Comparison of ENCODE assay signal across 1 cellular context in genomic region chr11:73184953-73185671, GRCh38.
TF ChIP-seq lines count a peak whose summit lies in the region.

No MANE protein-coding gene starts in this region.

TF ChIP-seq in GM12878, 131 proteins besides CTCF, POLR2A, EP300 and RAD21 (continued from another document):
- TF ChIP-seq, protein P1, sequence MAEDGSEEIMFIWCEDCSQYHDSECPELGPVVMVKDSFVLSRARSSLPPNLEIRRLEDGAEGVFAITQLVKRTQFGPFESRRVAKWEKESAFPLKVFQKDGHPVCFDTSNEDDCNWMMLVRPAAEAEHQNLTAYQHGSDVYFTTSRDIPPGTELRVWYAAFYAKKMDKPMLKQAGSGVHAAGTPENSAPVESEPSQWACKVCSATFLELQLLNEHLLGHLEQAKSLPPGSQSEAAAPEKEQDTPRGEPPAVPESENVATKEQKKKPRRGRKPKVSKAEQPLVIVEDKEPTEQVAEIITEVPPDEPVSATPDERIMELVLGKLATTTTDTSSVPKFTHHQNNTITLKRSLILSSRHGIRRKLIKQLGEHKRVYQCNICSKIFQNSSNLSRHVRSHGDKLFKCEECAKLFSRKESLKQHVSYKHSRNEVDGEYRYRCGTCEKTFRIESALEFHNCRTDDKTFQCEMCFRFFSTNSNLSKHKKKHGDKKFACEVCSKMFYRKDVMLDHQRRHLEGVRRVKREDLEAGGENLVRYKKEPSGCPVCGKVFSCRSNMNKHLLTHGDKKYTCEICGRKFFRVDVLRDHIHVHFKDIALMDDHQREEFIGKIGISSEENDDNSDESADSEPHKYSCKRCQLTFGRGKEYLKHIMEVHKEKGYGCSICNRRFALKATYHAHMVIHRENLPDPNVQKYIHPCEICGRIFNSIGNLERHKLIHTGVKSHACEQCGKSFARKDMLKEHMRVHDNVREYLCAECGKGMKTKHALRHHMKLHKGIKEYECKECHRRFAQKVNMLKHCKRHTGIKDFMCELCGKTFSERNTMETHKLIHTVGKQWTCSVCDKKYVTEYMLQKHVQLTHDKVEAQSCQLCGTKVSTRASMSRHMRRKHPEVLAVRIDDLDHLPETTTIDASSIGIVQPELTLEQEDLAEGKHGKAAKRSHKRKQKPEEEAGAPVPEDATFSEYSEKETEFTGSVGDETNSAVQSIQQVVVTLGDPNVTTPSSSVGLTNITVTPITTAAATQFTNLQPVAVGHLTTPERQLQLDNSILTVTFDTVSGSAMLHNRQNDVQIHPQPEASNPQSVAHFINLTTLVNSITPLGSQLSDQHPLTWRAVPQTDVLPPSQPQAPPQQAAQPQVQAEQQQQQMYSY (CRISPR knock-in tag; IDR thresholded peaks at IDR 0.05): no peak
- peak; percentile 94 for TF ChIP-seq SMC3 (IDR thresholded peaks at IDR 0.05; ENCODE audit: borderline replicate concordance, low read length)
- TF ChIP-seq NKRF (conservative IDR thresholded peaks at IDR 0.05): no peak
- peak; percentile 12 to 24; a peak in 1 of 4 replicates for TF ChIP-seq IKZF2 (IDR thresholded peaks at IDR 0.05)
- no peak for TF ChIP-seq RB1 (IDR thresholded peaks at IDR 0.05; ENCODE audit: borderline replicate concordance)
- no peak for TF ChIP-seq BCL11A (IDR thresholded peaks at IDR 0.05; ENCODE audit: low read depth, low read length)
- TF ChIP-seq TCF12 (IDR thresholded peaks at IDR 0.05; ENCODE audit: low read depth, low read length): peak; percentile 32; the same call in 1 of the 2 replicates
- TF ChIP-seq TBL1XR1 (IDR thresholded peaks at IDR 0.05; ENCODE audit: low read depth, low read length): no peak
- no peak for TF ChIP-seq USF1 (IDR thresholded peaks at IDR 0.05; ENCODE audit: borderline replicate concordance, extremely low read length, insufficient read depth, low read depth, low read length)
- 0 out of 2 replicates have a peak, but pooled peaks have one; percentile 25 for TF ChIP-seq GATAD2B (conservative IDR thresholded peaks at IDR 0.05; ENCODE audit: low read depth)
- 0 out of 2 replicates have a peak, but pooled peaks have one; percentile 33 for TF ChIP-seq IRF4 (IDR thresholded peaks at IDR 0.05; ENCODE audit: low read depth, low read length)
- TF ChIP-seq, protein P2, sequence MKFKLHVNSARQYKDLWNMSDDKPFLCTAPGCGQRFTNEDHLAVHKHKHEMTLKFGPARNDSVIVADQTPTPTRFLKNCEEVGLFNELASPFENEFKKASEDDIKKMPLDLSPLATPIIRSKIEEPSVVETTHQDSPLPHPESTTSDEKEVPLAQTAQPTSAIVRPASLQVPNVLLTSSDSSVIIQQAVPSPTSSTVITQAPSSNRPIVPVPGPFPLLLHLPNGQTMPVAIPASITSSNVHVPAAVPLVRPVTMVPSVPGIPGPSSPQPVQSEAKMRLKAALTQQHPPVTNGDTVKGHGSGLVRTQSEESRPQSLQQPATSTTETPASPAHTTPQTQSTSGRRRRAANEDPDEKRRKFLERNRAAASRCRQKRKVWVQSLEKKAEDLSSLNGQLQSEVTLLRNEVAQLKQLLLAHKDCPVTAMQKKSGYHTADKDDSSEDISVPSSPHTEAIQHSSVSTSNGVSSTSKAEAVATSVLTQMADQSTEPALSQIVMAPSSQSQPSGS (IDR thresholded peaks at IDR 0.05; ENCODE audit: low read length): no peak
- no peak for TF ChIP-seq SMAD1 (IDR thresholded peaks at IDR 0.05; ENCODE audit: low read depth, partially characterized antibody)
- TF ChIP-seq, protein P3, sequence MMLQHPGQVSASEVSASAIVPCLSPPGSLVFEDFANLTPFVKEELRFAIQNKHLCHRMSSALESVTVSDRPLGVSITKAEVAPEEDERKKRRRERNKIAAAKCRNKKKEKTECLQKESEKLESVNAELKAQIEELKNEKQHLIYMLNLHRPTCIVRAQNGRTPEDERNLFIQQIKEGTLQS (IDR thresholded peaks at IDR 0.05; ENCODE audit: borderline replicate concordance, extremely low read depth, low read depth, low read length): no peak
- TF ChIP-seq BHLHE40 (IDR thresholded peaks at IDR 0.05; ENCODE audit: borderline replicate concordance in 1 of 2, low read depth in 2 of 2, low read length in 1 of 2): no peak
- TF ChIP-seq, protein P4, sequence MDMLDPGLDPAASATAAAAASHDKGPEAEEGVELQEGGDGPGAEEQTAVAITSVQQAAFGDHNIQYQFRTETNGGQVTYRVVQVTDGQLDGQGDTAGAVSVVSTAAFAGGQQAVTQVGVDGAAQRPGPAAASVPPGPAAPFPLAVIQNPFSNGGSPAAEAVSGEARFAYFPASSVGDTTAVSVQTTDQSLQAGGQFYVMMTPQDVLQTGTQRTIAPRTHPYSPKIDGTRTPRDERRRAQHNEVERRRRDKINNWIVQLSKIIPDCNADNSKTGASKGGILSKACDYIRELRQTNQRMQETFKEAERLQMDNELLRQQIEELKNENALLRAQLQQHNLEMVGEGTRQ (IDR thresholded peaks at IDR 0.05; ENCODE audit: borderline replicate concordance, low read depth, low read length): no peak
- no peak for TF ChIP-seq MTA3 (IDR thresholded peaks at IDR 0.05; ENCODE audit: borderline replicate concordance, low read length)
- TF ChIP-seq KLF5 (IDR thresholded peaks at IDR 0.05; ENCODE audit: partially characterized antibody): no peak
- TF ChIP-seq CREM (IDR thresholded peaks at IDR 0.05; ENCODE audit: low read depth): no peak
- no peak for TF ChIP-seq RAD51 (IDR thresholded peaks at IDR 0.05)
- no peak for TF ChIP-seq MEF2A (IDR thresholded peaks at IDR 0.05; ENCODE audit: insufficient read depth, low read depth, low read length)
- TF ChIP-seq BMI1 (IDR thresholded peaks at IDR 0.05; ENCODE audit: borderline replicate concordance): no peak
- TF ChIP-seq MYC (IDR thresholded peaks at IDR 0.05; ENCODE audit: insufficient read depth, insufficient read length, insufficient replicate concordance, low read length, severe bottlenecking): peak; percentile 19
- no peak for TF ChIP-seq POLR2AphosphoS2 (IDR thresholded peaks at IDR 0.05; ENCODE audit: low read depth, low read length)
- no peak for TF ChIP-seq HDGF (IDR thresholded peaks at IDR 0.05)
- peak; percentile 75; the same call in 1 of the 2 replicates for TF ChIP-seq SPI1 (IDR thresholded peaks at IDR 0.05; ENCODE audit: borderline replicate concordance, insufficient read depth, low read depth, low read length)
- no peak for TF ChIP-seq ZZZ3 (IDR thresholded peaks at IDR 0.05; ENCODE audit: control insufficient read depth, insufficient read length, low read depth)
- no peak for TF ChIP-seq SRF (IDR thresholded peaks at IDR 0.05; ENCODE audit: low read depth in 2 of 2, low read length in 2 of 2)
- TF ChIP-seq, protein P5, sequence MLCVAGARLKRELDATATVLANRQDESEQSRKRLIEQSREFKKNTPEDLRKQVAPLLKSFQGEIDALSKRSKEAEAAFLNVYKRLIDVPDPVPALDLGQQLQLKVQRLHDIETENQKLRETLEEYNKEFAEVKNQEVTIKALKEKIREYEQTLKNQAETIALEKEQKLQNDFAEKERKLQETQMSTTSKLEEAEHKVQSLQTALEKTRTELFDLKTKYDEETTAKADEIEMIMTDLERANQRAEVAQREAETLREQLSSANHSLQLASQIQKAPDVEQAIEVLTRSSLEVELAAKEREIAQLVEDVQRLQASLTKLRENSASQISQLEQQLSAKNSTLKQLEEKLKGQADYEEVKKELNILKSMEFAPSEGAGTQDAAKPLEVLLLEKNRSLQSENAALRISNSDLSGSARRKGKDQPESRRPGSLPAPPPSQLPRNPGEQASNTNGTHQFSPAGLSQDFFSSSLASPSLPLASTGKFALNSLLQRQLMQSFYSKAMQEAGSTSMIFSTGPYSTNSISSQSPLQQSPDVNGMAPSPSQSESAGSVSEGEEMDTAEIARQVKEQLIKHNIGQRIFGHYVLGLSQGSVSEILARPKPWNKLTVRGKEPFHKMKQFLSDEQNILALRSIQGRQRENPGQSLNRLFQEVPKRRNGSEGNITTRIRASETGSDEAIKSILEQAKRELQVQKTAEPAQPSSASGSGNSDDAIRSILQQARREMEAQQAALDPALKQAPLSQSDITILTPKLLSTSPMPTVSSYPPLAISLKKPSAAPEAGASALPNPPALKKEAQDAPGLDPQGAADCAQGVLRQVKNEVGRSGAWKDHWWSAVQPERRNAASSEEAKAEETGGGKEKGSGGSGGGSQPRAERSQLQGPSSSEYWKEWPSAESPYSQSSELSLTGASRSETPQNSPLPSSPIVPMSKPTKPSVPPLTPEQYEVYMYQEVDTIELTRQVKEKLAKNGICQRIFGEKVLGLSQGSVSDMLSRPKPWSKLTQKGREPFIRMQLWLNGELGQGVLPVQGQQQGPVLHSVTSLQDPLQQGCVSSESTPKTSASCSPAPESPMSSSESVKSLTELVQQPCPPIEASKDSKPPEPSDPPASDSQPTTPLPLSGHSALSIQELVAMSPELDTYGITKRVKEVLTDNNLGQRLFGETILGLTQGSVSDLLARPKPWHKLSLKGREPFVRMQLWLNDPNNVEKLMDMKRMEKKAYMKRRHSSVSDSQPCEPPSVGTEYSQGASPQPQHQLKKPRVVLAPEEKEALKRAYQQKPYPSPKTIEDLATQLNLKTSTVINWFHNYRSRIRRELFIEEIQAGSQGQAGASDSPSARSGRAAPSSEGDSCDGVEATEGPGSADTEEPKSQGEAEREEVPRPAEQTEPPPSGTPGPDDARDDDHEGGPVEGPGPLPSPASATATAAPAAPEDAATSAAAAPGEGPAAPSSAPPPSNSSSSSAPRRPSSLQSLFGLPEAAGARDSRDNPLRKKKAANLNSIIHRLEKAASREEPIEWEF (IDR thresholded peaks at IDR 0.05; ENCODE audit: insufficient replicate concordance, low read depth, low read length): no peak
- TF ChIP-seq HDAC6 (IDR thresholded peaks at IDR 0.05; ENCODE audit: unreplicated experiment): no peak
- peak; percentile 49 for TF ChIP-seq IKZF1 (conservative IDR thresholded peaks at IDR 0.05)
